In genomic region chr17:49522329-49522890, GRCh38 we compare ENCODE assay signal across 3 cellular contexts.
TF ChIP-seq lines count a peak whose summit lies in the region.

No MANE protein-coding gene starts in this region.

TF ChIP-seq in SK-N-SH, 30 proteins besides CTCF, POLR2A, EP300 and RAD21 (continues in another document):
- no peak for TF ChIP-seq POLR2AphosphoS5 (IDR thresholded peaks at IDR 0.05; ENCODE audit: low read depth, low read length)
- TF ChIP-seq IRF3 (IDR thresholded peaks at IDR 0.05; ENCODE audit: low read depth, low read length), result no peak
- no peak for TF ChIP-seq TAF1 (IDR thresholded peaks at IDR 0.05; ENCODE audit: borderline replicate concordance, low read depth, low read length)
- TF ChIP-seq REST (IDR thresholded peaks at IDR 0.05; ENCODE audit: low read depth, low read length), result no peak
- TF ChIP-seq, protein P1, sequence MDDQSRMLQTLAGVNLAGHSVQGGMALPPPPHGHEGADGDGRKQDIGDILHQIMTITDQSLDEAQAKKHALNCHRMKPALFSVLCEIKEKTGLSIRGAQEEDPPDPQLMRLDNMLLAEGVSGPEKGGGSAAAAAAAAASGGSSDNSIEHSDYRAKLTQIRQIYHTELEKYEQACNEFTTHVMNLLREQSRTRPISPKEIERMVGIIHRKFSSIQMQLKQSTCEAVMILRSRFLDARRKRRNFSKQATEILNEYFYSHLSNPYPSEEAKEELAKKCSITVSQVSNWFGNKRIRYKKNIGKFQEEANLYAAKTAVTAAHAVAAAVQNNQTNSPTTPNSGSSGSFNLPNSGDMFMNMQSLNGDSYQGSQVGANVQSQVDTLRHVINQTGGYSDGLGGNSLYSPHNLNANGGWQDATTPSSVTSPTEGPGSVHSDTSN (IDR thresholded peaks at IDR 0.05), result no peak
- no peak for TF ChIP-seq NFIC (IDR thresholded peaks at IDR 0.05; ENCODE audit: borderline replicate concordance)
- no peak for TF ChIP-seq FOXJ3 (CRISPR knock-in tag; IDR thresholded peaks at IDR 0.05)
- no peak for TF ChIP-seq USF2 (IDR thresholded peaks at IDR 0.05; ENCODE audit: borderline replicate concordance, low read depth, low read length)
- TF ChIP-seq GATA2 (CRISPR knock-in tag; IDR thresholded peaks at IDR 0.05), result no peak
- no peak for TF ChIP-seq SIN3A (IDR thresholded peaks at IDR 0.05; ENCODE audit: borderline replicate concordance, low read depth, low read length)
- no peak for TF ChIP-seq RXRA (IDR thresholded peaks at IDR 0.05; ENCODE audit: borderline replicate concordance, low read depth)
- no peak for TF ChIP-seq SMC3 (IDR thresholded peaks at IDR 0.05; ENCODE audit: low read depth, low read length)
- no peak for TF ChIP-seq FOSL2 (IDR thresholded peaks at IDR 0.05; ENCODE audit: borderline replicate concordance, low read depth)

TF ChIP-seq in SK-N-SH treated with all-trans-retinoic acid at 6 μM for 48 hours, 23 proteins besides CTCF, POLR2A, EP300 and RAD21:
- TF ChIP-seq ZNF565 (CRISPR knock-in tag; conservative IDR thresholded peaks at IDR 0.05; ENCODE audit: low read depth), result no peak
- no peak for TF ChIP-seq PPARA (CRISPR knock-in tag; IDR thresholded peaks at IDR 0.05; ENCODE audit: borderline replicate concordance)
- TF ChIP-seq ZNF70 (CRISPR knock-in tag; IDR thresholded peaks at IDR 0.05), result no peak
- TF ChIP-seq ESRRG (CRISPR knock-in tag; IDR thresholded peaks at IDR 0.05), result no peak
- TF ChIP-seq OSR1 (CRISPR knock-in tag; IDR thresholded peaks at IDR 0.05), result no peak
- no peak for TF ChIP-seq POU6F1 (CRISPR knock-in tag; IDR thresholded peaks at IDR 0.05; ENCODE audit: borderline replicate concordance, low read depth)
- TF ChIP-seq PATZ1 (CRISPR knock-in tag; IDR thresholded peaks at IDR 0.05; ENCODE audit: borderline replicate concordance), result no peak
- TF ChIP-seq RARB (CRISPR knock-in tag; IDR thresholded peaks at IDR 0.05), result no peak
- TF ChIP-seq ISL1 (CRISPR knock-in tag; IDR thresholded peaks at IDR 0.05), result no peak
- no peak for TF ChIP-seq GLIS3 (CRISPR knock-in tag; IDR thresholded peaks at IDR 0.05)

TF ChIP-seq in GM12891, 5 proteins besides CTCF, POLR2A, EP300 and RAD21:
- no peak for TF ChIP-seq TAF1 (IDR thresholded peaks at IDR 0.05; ENCODE audit: low read depth, low read length)
- no peak for TF ChIP-seq POU2F2 (IDR thresholded peaks at IDR 0.05; ENCODE audit: low read depth, low read length)
- TF ChIP-seq SPI1 (IDR thresholded peaks at IDR 0.05; ENCODE audit: low read depth, low read length), result no peak
- TF ChIP-seq POLR2AphosphoS5 (IDR thresholded peaks at IDR 0.05; ENCODE audit: low read depth, low read length), result no peak
- TF ChIP-seq PAX5 (IDR thresholded peaks at IDR 0.05; ENCODE audit: insufficient read depth, low read length, severe bottlenecking), result no peak
